Comparison of ENCODE assay signal across 10 cellular contexts in the genomic region with DNA sequence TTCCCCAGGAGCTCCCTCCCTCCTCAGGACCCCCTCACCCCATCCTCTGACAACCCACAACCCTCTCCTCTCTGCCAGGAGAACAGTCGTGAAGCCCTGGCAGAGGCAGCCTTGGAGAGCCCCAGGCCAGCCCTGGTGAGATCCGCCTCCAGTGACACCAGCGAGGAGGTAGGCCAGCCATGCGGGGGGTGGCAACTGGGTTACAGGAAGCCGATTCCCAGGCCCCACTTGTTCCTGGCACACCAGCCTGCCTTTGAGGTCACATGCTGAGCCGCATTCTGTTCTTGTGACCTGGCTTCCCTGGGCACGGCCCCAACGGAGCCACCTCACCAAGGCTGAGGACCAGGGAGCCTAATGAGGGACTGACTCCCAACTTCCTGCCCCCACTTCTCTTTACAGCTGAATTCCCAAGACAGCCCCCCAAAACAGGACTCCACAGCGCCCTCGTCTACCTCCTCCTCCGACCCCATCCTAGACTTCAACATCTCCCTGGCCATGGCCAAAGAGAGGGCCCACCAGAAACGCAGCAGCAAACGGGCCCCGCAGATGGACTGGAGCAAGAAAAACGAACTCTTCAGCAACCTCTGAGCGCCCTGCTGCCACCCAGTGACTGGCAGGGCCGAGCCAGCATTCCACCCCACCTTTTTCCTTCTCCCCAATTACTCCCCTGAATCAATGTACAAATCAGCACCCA. TPM values are rescaled to one million over a fixed set of nuclear protein-coding genes. Genes with fewer than 3 reads are reported as not detected.
A peak's percentile ranks its signal among the peaks of the same experiment; 100 is the strongest.
DNase-seq lines count a peak whose midpoint lies in the region; ATAC-seq and TF ChIP-seq lines count a peak whose summit lies in the region.
"Had no signal": no experiment of that assay in that cellular context is flagged by ENCODE, and none has a peak within 500 bp of the region (broad histone marks: within the 10 kb centered on the region; RNA-seq: fewer than 3 reads in every experiment).

No MANE protein-coding gene starts in this region.

- no peak overlapping the region for H3K4me3 Mint-ChIP-seq in T-helper 2 cell treated with Interferon-gamma antibody and Interleukin-4, amounts not matched to agents 5 μg/mL and 100 μg/mL, for 36 hours

- TF ChIP-seq CTCF in testis (IDR thresholded peaks at IDR 0.05) (no peak), brain microvascular endothelial cell (IDR thresholded peaks at IDR 0.05; ENCODE audit: low read depth, low read length, missing control alignments) (no peak)

- 52 to 58% methylated on average over 17 of the region's 17 CpGs for WGBS in testis, 2 donors

- in situ Hi-C loops in brain microvascular endothelial cell (cut with HindIII; ENCODE audit: low pct_ligation_motif_present, low sequenced_read_pairs) = no loop called here

- intact Hi-C loops in testis (cut with DNase I; ENCODE audit: low total_unique reads) = no loop called here

- H3K27me3 Mint-ChIP-seq in T-helper 2 cell treated with Interferon-gamma antibody and Interleukin-4, amounts not matched to agents 5 μg/mL and 100 μg/mL, for 36 hours (ENCODE audit: low read depth) = no peaks in the 10 kb centered on the region

- no peak for ATAC-seq in GM21360 (IDR thresholded peaks at IDR 0.05; ENCODE audit: unreplicated experiment)
- ATAC-seq: gastroesophageal sphincter had no signal

- H3K9me3 Mint-ChIP-seq in T-helper 2 cell treated with Interferon-gamma antibody and Interleukin-4, amounts not matched to agents 5 μg/mL and 100 μg/mL, for 36 hours = no peaks in the 10 kb centered on the region

- TF ChIP-seq POLR2A in testis (IDR thresholded peaks at IDR 0.05) = no peak

- peak overlapping the region; percentile 39 for H3K27ac Mint-ChIP-seq in T-helper 2 cell treated with Interferon-gamma antibody and Interleukin-4, amounts not matched to agents 5 μg/mL and 100 μg/mL, for 36 hours

- peaks cover 58% of the 10 kb centered on the region for H3K36me3 Mint-ChIP-seq in T-helper 2 cell treated with Interferon-gamma antibody and Interleukin-4, amounts not matched to agents 5 μg/mL and 100 μg/mL, for 36 hours (ENCODE audit: low read depth)

- no peaks in the 10 kb centered on the region for H3K9me3 ChIP-seq in testis
- H3K9me3 ChIP-seq: gastroesophageal sphincter, SJSA1 had no signal

- H3K27ac ChIP-seq in angular gyrus (ENCODE audit: low read depth, low read length) = peak overlapping the region; percentile 79
- H3K27ac ChIP-seq in testis = peak overlapping the region; percentile 51 to 59
- no peak overlapping the region for H3K27ac ChIP-seq in brain microvascular endothelial cell
- H3K27ac ChIP-seq: SJSA1 had no signal

- DNase-seq in T-helper 2 cell treated with Interferon-gamma antibody and Interleukin-4, amounts not matched to agents 5 μg/mL and 100 μg/mL, for 36 hours (ENCODE audit: low spot score) = no peak
- DNase-seq in T-helper 2 cell = no peak
- peak; percentile 49 for DNase-seq in iPS-NIHi11 (ENCODE audit: low spot score)
- peak; percentile 71 for DNase-seq in testis
- DNase-seq in brain microvascular endothelial cell = no peak
- no peak for DNase-seq in NAMALWA (ENCODE audit: low spot score)

- H3K4me1 ChIP-seq in testis = peaks cover 9% of the 10 kb centered on the region

- no peaks in the 10 kb centered on the region for H3K27me3 ChIP-seq in testis
- H3K27me3 ChIP-seq in brain microvascular endothelial cell (replicated peaks) = no peaks in the 10 kb centered on the region
- H3K27me3 ChIP-seq: SJSA1 had no signal

- H3K36me3 ChIP-seq in testis (ENCODE audit: low read depth, missing control alignments) = no peaks in the 10 kb centered on the region
- H3K36me3 ChIP-seq in brain microvascular endothelial cell (replicated peaks) = peaks cover 30% of the 10 kb centered on the region

- H3K4me1 Mint-ChIP-seq in T-helper 2 cell treated with Interferon-gamma antibody and Interleukin-4, amounts not matched to agents 5 μg/mL and 100 μg/mL, for 36 hours (ENCODE audit: low read depth) = peaks cover 13% of the 10 kb centered on the region

- H3K4me3 ChIP-seq in testis = no peak overlapping the region
- no peak overlapping the region for H3K4me3 ChIP-seq in brain microvascular endothelial cell (ENCODE audit: low read depth, low read length)
- H3K4me3 ChIP-seq: gastroesophageal sphincter, SJSA1 had no signal

RNA-seq across cellular contexts. Expression of gene NAT9, which starts 7.9 kb away (rescaled TPM):
- total RNA-seq in testis = 10 to 100 TPM; 45.6 to 51.3 TPM
- 43.8 TPM for polyA plus RNA-seq in testis (ENCODE audit: insufficient read depth, low read depth, low replicate concordance)

RNA-seq across cellular contexts. Expression of gene NHERF1, which starts 19.8 kb away (rescaled TPM):
- 10 to 100 TPM; 26.9 to 28.6 TPM for total RNA-seq in testis
- polyA plus RNA-seq in testis (ENCODE audit: insufficient read depth, low read depth, low replicate concordance) = 69.2 TPM

RNA-seq across cellular contexts. Expression of gene RAB37, which starts 31.2 kb away (rescaled TPM):
- under 1 TPM; 0.81 to 0.94 TPM for total RNA-seq in testis
- 1.9 TPM for polyA plus RNA-seq in testis (ENCODE audit: insufficient read depth, low read depth, low replicate concordance)

RNA-seq across cellular contexts. Expression of gene CD300LF, which starts 55.5 kb away (rescaled TPM):
- total RNA-seq in testis = 1 to 10 TPM in 1 of 2 donors, under 1 TPM in 1; 0.43 to 1.1 TPM
- 0.79 TPM for polyA plus RNA-seq in testis (ENCODE audit: insufficient read depth, low read depth, low replicate concordance)
- total RNA-seq: SJSA1 had no signal

Comparison
In these comparisons a context has a peak if more than half of its experiments do, and no peak if none do; other contexts are left out.
1. DNase-seq: peak in iPS-NIHi11 (single experiment) and testis (single experiment); none in T-helper 2 cell treated with Interferon-gamma antibody and Interleukin-4, amounts not matched to agents 5 μg/mL and 100 μg/mL, for 36 hours (single experiment), T-helper 2 cell (0 of 5), brain microvascular endothelial cell (single experiment) and NAMALWA (single experiment).